24 cellular contexts compared by ENCODE assay signal in genomic region chr5:158301186-158301585, GRCh38.
"Had no signal": no experiment of that assay in that cellular context is flagged by ENCODE, and none has a peak within 500 bp of the region (broad histone marks: within the 10 kb centered on the region; RNA-seq: fewer than 3 reads in every experiment).

No MANE protein-coding gene starts in this region.

- H2AFZ ChIP-seq: PC-9 had no signal

- H3K4me3 ChIP-seq: cardiac muscle cell, PC-9, SJCRH30 had no signal

- H3K27ac ChIP-seq: cardiac muscle cell, KMS-11, PC-9, SJCRH30 had no signal

- DNase-seq: activated CD4-positive, alpha-beta T cell treated with anti-CD3 and anti-CD28 coated beads for 36 hours; activated CD4-positive, alpha-beta T cell treated with anti-CD3 and anti-CD28 coated beads, Interleukin-2, amount 10 ng/mL, durations not matched to agents 7 days and 5 days; activated CD4-positive, alpha-beta T cell treated with anti-CD3 and anti-CD28 coated beads, Interleukin-2, amount 50 U/mL, for 48 hours; activated CD8-positive, alpha-beta T cell treated with anti-CD3 and anti-CD28 coated beads, Interleukin-2, amount 10 ng/mL, durations not matched to agents 7 days and 5 days; activated gamma-delta T cell treated with Interleukin-2 at 50 U/mL for 16 hours; activated naive CD4-positive, alpha-beta T cell treated with anti-CD3 and anti-CD28 coated beads for 36 hours; activated T-cell treated with anti-CD3 and anti-CD28 coated beads, Interleukin-2, amount 50 U/mL, for 24 hours; anterior cingulate cortex; NCI-H1105; NCI-H1436; NCI-H187; NCI-H2029 treated with DMSO at 0.1 percent for 48 hours; NCI-H2107; NCI-H2171 treated with DMSO at 0.1 percent for 48 hours; NCI-H2227 treated with DMSO at 0.1 percent for 48 hours; NCI-H446; NCI-H510A treated with DMSO at 0.1 percent for 48 hours; NCI-H526 treated with DMSO at 0.1 percent for 48 hours; PC-9; SHP77; SK-N-SH had no signal

- H3K9ac ChIP-seq: KMS-11, SK-N-SH had no signal

- H3K4me2 ChIP-seq: KMS-11, PC-9, SK-N-SH had no signal

- H3K36me3 ChIP-seq: cardiac muscle cell, SJCRH30 had no signal

- H3K27me3 ChIP-seq: cardiac muscle cell, SJCRH30 had no signal
